ENCODE assay signal across 27 cellular contexts in the genomic region with DNA sequence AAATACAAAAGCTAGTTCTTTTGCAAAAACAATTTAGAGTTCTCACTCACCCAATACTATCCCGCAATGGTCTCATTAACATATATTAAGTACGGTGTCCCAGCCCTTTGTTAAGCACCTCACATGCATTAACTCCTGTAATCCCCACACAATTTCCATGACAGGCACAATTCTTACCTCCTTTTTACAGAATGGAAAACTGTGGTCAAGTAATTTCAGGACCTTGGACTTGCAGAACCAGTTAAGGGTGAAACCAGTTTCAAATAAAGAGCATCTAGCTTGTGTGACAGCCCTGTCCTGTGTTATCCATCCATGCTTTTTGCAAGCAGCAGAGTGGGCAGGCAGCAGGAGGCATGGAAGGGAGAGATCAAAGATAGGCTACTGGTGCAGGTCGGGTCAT.
"Had no signal": no experiment of that assay in that cellular context is flagged by ENCODE, and none has a peak within 500 bp of the region (broad histone marks: within the 10 kb centered on the region; RNA-seq: fewer than 3 reads in every experiment).

No MANE protein-coding gene starts in this region.

- H3K27me3 ChIP-seq: adrenal gland, dorsolateral prefrontal cortex, esophagus squamous epithelium, gastrocnemius medialis, neutrophil, ovary, thyroid gland had no signal

- ATAC-seq: activated CD4-positive, alpha-beta T cell treated with anti-CD3 and anti-CD28 coated beads for 36 hours; gastrocnemius medialis; natural killer cell treated with Interleukin-12 subunit alpha and Interleukin-12 subunit beta and Interleukin-15 and Interleukin-18, amount 100 ng/mL, for 72 hours; right cardiac atrium; stimulated activated naive CD8-positive, alpha-beta T cell treated with anti-CD3 and anti-CD28 coated beads, Interleukin-15, Interleukin-2, amounts not matched to agents 100 U/mL and 50 U/mL, for 24 hours had no signal

- FAIRE-seq: astrocyte, colon had no signal

- DNase-seq: activated B cell treated with CpG ODN at 0.5 μM for 24 hours; activated CD4-positive, alpha-beta T cell treated with anti-CD3 and anti-CD28 coated beads for 36 hours; activated CD4-positive, alpha-beta T cell treated with anti-CD3 and anti-CD28 coated beads, Interleukin-2, amount 50 U/mL, for 4 hours; activated CD8-positive, alpha-beta memory T cell treated with anti-CD3 and anti-CD28 coated beads for 24 hours; activated CD8-positive, alpha-beta memory T cell treated with anti-CD3 and anti-CD28 coated beads, Interleukin-2, amount 50 U/mL, for 4 hours; activated naive CD4-positive, alpha-beta T cell; activated T-cell treated with anti-CD3 and anti-CD28 coated beads, Interleukin-2, amount 50 U/mL, for 24 hours; adrenal gland; dorsolateral prefrontal cortex; esophagus squamous epithelium; gastrocnemius medialis; hippocampal formation; left ventricle myocardium inferior; mammary epithelial cell; midbrain; ovary; right cardiac atrium; stimulated activated CD4-positive, alpha-beta T cell treated with anti-CD3 and anti-CD28 coated beads, Interleukin-12 subunit alpha, Interleukin-12 subunit beta, amount 100 ng/mL, for 4 hours; stimulated activated CD4-positive, alpha-beta T cell treated with anti-CD3 and anti-CD28 coated beads, Interleukin-4, amount 100 ng/mL, for 4 hours; stimulated activated naive CD8-positive, alpha-beta T cell treated with anti-CD3 and anti-CD28 coated beads, Interleukin-15, Interleukin-2, amounts not matched to agents 100 U/mL and 50 U/mL, for 24 hours; T-helper 9 cell; thyroid gland had no signal

- H3K27ac ChIP-seq: adrenal gland, dorsolateral prefrontal cortex, esophagus squamous epithelium, gastrocnemius medialis, left ventricle myocardium inferior, neutrophil, ovary, prostate gland, thyroid gland had no signal

- H3K4me1 ChIP-seq: esophagus squamous epithelium, gastrocnemius medialis, left ventricle myocardium inferior, prostate gland, thyroid gland had no signal

- H3K9me3 ChIP-seq: adrenal gland, esophagus squamous epithelium, gastrocnemius medialis, left ventricle myocardium inferior, neutrophil, ovary, prostate gland, thyroid gland had no signal

- H3K4me3 ChIP-seq: adrenal gland, dorsolateral prefrontal cortex, esophagus squamous epithelium, gastrocnemius medialis, left ventricle myocardium inferior, ovary, prostate gland, thyroid gland had no signal

- H3K36me3 ChIP-seq: adrenal gland, esophagus squamous epithelium, gastrocnemius medialis, left ventricle myocardium inferior, neutrophil, ovary, prostate gland, thyroid gland had no signal
